8 cellular contexts compared by ENCODE assay signal in genomic region chr18:9575558-9575957, GRCh38. TPM values are rescaled to one million over a fixed set of nuclear protein-coding genes. Genes with fewer than 3 reads are reported as not detected.
DNase-seq lines count a peak whose midpoint lies in the region; ATAC-seq, FAIRE-seq and TF ChIP-seq lines count a peak whose summit lies in the region.

No MANE protein-coding gene starts in this region.

- CTCF ChIA-PET in A673 (lab: Charles Lee): no interaction called here

- H3K36me3 ChIP-seq in A673 (ENCODE audit: insufficient read depth, low read length, poor library complexity, severe bottlenecking) (peaks cover 18% of the 10 kb centered on the region), gastroesophageal sphincter (peaks cover 0 to 52% of the 10 kb centered on the region in 2 donors)

- no TSS peak for BruUV-seq in A673 (replicated peaks; lab: Mats Ljungman, UMichigan)

- intact Hi-C loops in A673 (cut with micrococcal nuclease; ENCODE audit: unreplicated experiment): no loop called here

- WGBS in gastroesophageal sphincter (ENCODE audit: low coverage in 1 of 2), 2 donors: 0 to 15% methylated on average over 5 of the region's 5 CpGs

- TF ChIP-seq POLR2A in NB4 (IDR thresholded peaks at IDR 0.05; ENCODE audit: extremely low read depth, insufficient read length) (no peak), gastroesophageal sphincter (IDR thresholded peaks at IDR 0.05) (no peak)

- H3K27me3 ChIP-seq in A673 (replicated peaks; ENCODE audit: insufficient read depth, low read depth, low read length, poor library complexity) (no peaks in the 10 kb centered on the region), gastroesophageal sphincter (no peaks in the 10 kb centered on the region)

- H3K4me3 ChIP-seq in A673 (ENCODE audit: low read depth, low read length, poor library complexity, severe bottlenecking) (no peak overlapping the region), NB4 (ENCODE audit: low read depth, low read length) (no peak overlapping the region), WI38 (ENCODE audit: low read depth, low read length) (no peak overlapping the region), gastroesophageal sphincter (no peak overlapping the region)

- H3K4me1 ChIP-seq in A673 (ENCODE audit: insufficient read depth, low read length, poor library complexity, severe bottlenecking) (no peaks in the 10 kb centered on the region), gastroesophageal sphincter (peaks cover 0 to 16% (median 4%) of the 10 kb centered on the region in 3 donors)

- H3K9me3 ChIP-seq in A673 (ENCODE audit: low read depth, low read length, poor library complexity, severe bottlenecking) (no peaks in the 10 kb centered on the region), gastroesophageal sphincter (no peaks in the 10 kb centered on the region)

- no peak overlapping the region for H3K27ac ChIP-seq in A673 (ENCODE audit: low read depth, low read length, poor library complexity, severe bottlenecking)
- H3K27ac ChIP-seq in gastroesophageal sphincter: peak overlapping the region in 2 of 4 donors; percentile 37 to 49

- peak; percentile 36 for FAIRE-seq in GM18507 (lab: Jason Lieb, UNC)

- ATAC-seq in gastroesophageal sphincter (peak; percentile 96), HG03460 (IDR thresholded peaks at IDR 0.05; ENCODE audit: unreplicated experiment) (no peak), HG02870 (IDR thresholded peaks at IDR 0.05; ENCODE audit: unreplicated experiment) (no peak)

- DNase-seq in A673 (ENCODE audit: low spot score) (peak; percentile 31), GM18507 (ENCODE audit: extremely low spot score, insufficient read length, low read depth) (peak; percentile 14), NB4 (ENCODE audit: low read depth) (peak; percentile 86), nucleus accumbens (lab: John Stamatoyannopoulos, UW) (peak in 43 of 56 donors; percentile 1 to 72 (median 19))

- TF ChIP-seq CTCF in A673 (conservative IDR thresholded peaks at IDR 0.05; ENCODE audit: low read depth, low read length) (0 out of 2 replicates have a peak, but pooled peaks have one; percentile 23), NB4 (IDR thresholded peaks at IDR 0.05; ENCODE audit: low read depth, low read length) (peak; percentile 51), WI38 (IDR thresholded peaks at IDR 0.05; ENCODE audit: low read depth, low read length) (peak; percentile 79), gastroesophageal sphincter (IDR thresholded peaks at IDR 0.05) (peak; percentile 75 to 90 (median 87))

- POLR2A ChIA-PET in A673 (lab: Charles Lee; ENCODE audit: low non-redundant PET): no interaction called here

- TF ChIP-seq EP300 in gastroesophageal sphincter (IDR thresholded peaks at IDR 0.05): no peak

RNA-seq across cellular contexts. Expression of gene PPP4R1, which starts 38.8 kb away (rescaled TPM):
- total RNA-seq in A673 (2021) (65.2 and 67.4 TPM in 2 replicates), gastroesophageal sphincter (100 to 1,000 TPM in 3 of 4 donors, 10 to 100 TPM in 1; 91.1 to 174 (median 117) TPM)

Comparison
In these comparisons a context has a peak if more than half of its experiments do, and no peak if none do; other contexts are left out.
1. DNase-seq: peak in every context shown above with its lines; median percentile 86 in NB4; 31 in A673; 19 in nucleus accumbens; 14 in GM18507.
2. CTCF ChIP-seq: peak in every context shown above with its lines; median percentile 87 in gastroesophageal sphincter; 79 in WI38; 51 in NB4; 23 in A673.